Comparison of ENCODE assay signal across 18 cellular contexts in the genomic region with DNA sequence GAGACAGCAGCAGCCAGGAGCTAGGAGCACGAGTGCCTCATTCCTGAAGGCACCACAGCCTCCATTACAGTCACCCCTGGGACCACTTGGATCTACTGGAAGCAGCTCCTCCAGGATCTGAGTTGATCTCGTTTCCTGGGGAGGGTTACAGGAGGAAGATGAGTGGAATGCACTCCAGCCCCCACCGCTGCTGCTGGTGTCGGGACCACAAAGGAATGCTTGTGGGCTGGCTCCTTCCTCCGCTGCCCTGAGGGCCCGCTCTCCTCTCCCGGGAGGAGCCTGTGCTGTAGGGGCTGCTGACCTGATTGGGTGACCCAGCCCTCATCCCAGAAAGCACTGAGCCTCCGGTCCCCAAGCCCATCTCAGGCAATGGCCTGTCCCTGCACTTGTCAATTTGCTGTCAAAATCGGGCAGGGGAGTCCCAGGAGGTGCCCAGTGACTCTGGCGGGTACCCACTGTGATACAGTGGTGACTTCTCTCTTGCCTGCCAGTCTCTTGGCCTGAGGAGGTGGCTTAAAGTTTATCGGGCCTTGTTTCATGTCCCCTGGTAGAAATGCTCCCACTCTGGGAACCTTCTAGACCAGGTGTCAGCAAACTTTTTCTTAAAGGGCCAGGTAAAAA. TPM values are rescaled to one million over a fixed set of nuclear protein-coding genes. Genes with fewer than 3 reads are reported as not detected.
DNase-seq lines count a peak whose midpoint lies in the region; FAIRE-seq and TF ChIP-seq lines count a peak whose summit lies in the region.
"Had no signal": no experiment of that assay in that cellular context is flagged by ENCODE, and none has a peak within 500 bp of the region (broad histone marks: within the 10 kb centered on the region; RNA-seq: fewer than 3 reads in every experiment).

No MANE protein-coding gene starts in this region.

- peak overlapping the region; percentile 52 to 82 for H3K27ac ChIP-seq in breast epithelium
- peak overlapping the region; percentile 21 for H3K27ac ChIP-seq in astrocyte (ENCODE audit: low read depth, low read length)
- peak overlapping the region in 3 of 4 donors; percentile 12 to 54 (median 52) for H3K27ac ChIP-seq in tibial nerve
- H3K27ac ChIP-seq: GM23248 had no signal

- H3K4me1 Mint-ChIP-seq in MCF 10A (ENCODE audit: insufficient read depth, unreplicated experiment) (peaks cover 30% of the 10 kb centered on the region), astrocyte (ENCODE audit: low read depth, unreplicated experiment) (peaks cover 18% of the 10 kb centered on the region)

- H3K27me3 Mint-ChIP-seq in MCF 10A (ENCODE audit: insufficient read depth, unreplicated experiment): no peaks in the 10 kb centered on the region
- H3K27me3 Mint-ChIP-seq in astrocyte (ENCODE audit: low read depth, unreplicated experiment): no peaks in the 10 kb centered on the region
- H3K27me3 Mint-ChIP-seq: stimulated activated naive B cell treated with anti-CD40 and anti-IgM and Interleukin-4, amounts not matched to agents 10 μg/mL and 1 μg/mL and 100 μg/mL, for 72 hours had no signal

- H3K36me3 ChIP-seq in breast epithelium (no peaks in the 10 kb centered on the region), astrocyte (ENCODE audit: insufficient read depth, low read length) (peaks cover 4% of the 10 kb centered on the region), tibial nerve (peaks cover 0 to 68% (median 7%) of the 10 kb centered on the region in 3 donors)

- peaks cover 3 to 7% of the 10 kb centered on the region in 2 donors for H3K4me1 ChIP-seq in breast epithelium
- peaks cover 20% of the 10 kb centered on the region for H3K4me1 ChIP-seq in astrocyte (ENCODE audit: insufficient read depth, low read length)
- H3K4me1 ChIP-seq in tibial nerve: peaks cover 0 to 46% (median 15%) of the 10 kb centered on the region in 4 donors

- H3K4me3 Mint-ChIP-seq in MCF 10A (ENCODE audit: unreplicated experiment) (no peak overlapping the region), astrocyte (ENCODE audit: unreplicated experiment) (no peak overlapping the region)
- H3K4me3 Mint-ChIP-seq: activated T-helper 1 cell treated with anti-CD3 and anti-CD28 coated beads, Interleukin-12 subunit alpha, Interleukin-12 subunit beta, Interleukin-2, Interleukin-4 antibody, amounts not matched to agents 30 ng/mL and 10 ng/mL and 1 ng/mL, durations not matched to agents 14 hours and 24 hours and 36 hours; stimulated activated naive B cell treated with anti-CD40 and anti-IgM and Interleukin-4, amounts not matched to agents 10 μg/mL and 1 μg/mL and 100 μg/mL, for 72 hours had no signal

- no peaks in the 10 kb centered on the region for H4K20me1 ChIP-seq in astrocyte (ENCODE audit: insufficient read depth, low read length)

- H3K9me3 Mint-ChIP-seq in MCF 10A (ENCODE audit: unreplicated experiment): no peaks in the 10 kb centered on the region
- H3K9me3 Mint-ChIP-seq in astrocyte (ENCODE audit: unreplicated experiment): peaks cover 1% of the 10 kb centered on the region
- H3K9me3 Mint-ChIP-seq: activated T-helper 1 cell treated with anti-CD3 and anti-CD28 coated beads, Interleukin-12 subunit alpha, Interleukin-12 subunit beta, Interleukin-2, Interleukin-4 antibody, amounts not matched to agents 30 ng/mL and 10 ng/mL and 1 ng/mL, durations not matched to agents 14 hours and 24 hours and 36 hours; stimulated activated naive B cell treated with anti-CD40 and anti-IgM and Interleukin-4, amounts not matched to agents 10 μg/mL and 1 μg/mL and 100 μg/mL, for 72 hours had no signal

- 41 to 49% methylated on average over 9 to 11 of the region's 11 CpGs for WGBS in tibial nerve, 2 donors

- intact Hi-C loops in breast epithelium (cut with DNase I; ENCODE audit: low total_unique reads) (no loop called here), MCF 10A (cut with micrococcal nuclease) (no loop called here)

- H3K27me3 ChIP-seq in breast epithelium: no peaks in the 10 kb centered on the region
- H3K27me3 ChIP-seq in astrocyte (ENCODE audit: insufficient read depth, low read length): no peaks in the 10 kb centered on the region
- H3K27me3 ChIP-seq in tibial nerve: no peaks in the 10 kb centered on the region

- peak overlapping the region; percentile 70 for H3K4me2 ChIP-seq in astrocyte (ENCODE audit: low read length)

- POLR2A ChIA-PET in MCF 10A (lab: Yijun Ruan, JAX): interaction anchor here (0.5 to 1.2 kb wide), 3 partner anchors 10 to 42 kb away, joined by 3 to 4 read pairs (median 3); partner anchors contain the start of gene IFNAR1

- H3K36me3 Mint-ChIP-seq in MCF 10A (ENCODE audit: insufficient read depth, unreplicated experiment) (peaks cover 24% of the 10 kb centered on the region), astrocyte (ENCODE audit: low read depth, unreplicated experiment) (peaks cover 40% of the 10 kb centered on the region)

- TF ChIP-seq CTCF in breast epithelium (IDR thresholded peaks at IDR 0.05) (no peak), MCF 10A (IDR thresholded peaks at IDR 0.05; ENCODE audit: unreplicated experiment) (no peak), astrocyte (IDR thresholded peaks at IDR 0.05; ENCODE audit: insufficient read depth, low read depth, low read length) (no peak), tibial nerve (IDR thresholded peaks at IDR 0.05) (no peak)

- no peaks in the 10 kb centered on the region for H3K79me2 ChIP-seq in astrocyte (ENCODE audit: insufficient read depth, low read length)

- H3K9ac ChIP-seq in astrocyte (ENCODE audit: low read length): no peak overlapping the region
- H3K9ac ChIP-seq: GM23248 had no signal

- CTCF ChIA-PET in MCF 10A (lab: Yijun Ruan, JAX): no interaction called here

- TF ChIP-seq EP300 in tibial nerve (IDR thresholded peaks at IDR 0.05): no peak

- no peak overlapping the region for H3K27ac Mint-ChIP-seq in MCF 10A (ENCODE audit: low read depth, unreplicated experiment)
- H3K27ac Mint-ChIP-seq in astrocyte (ENCODE audit: unreplicated experiment): peak overlapping the region; percentile 18
- H3K27ac Mint-ChIP-seq: activated T-helper 1 cell treated with anti-CD3 and anti-CD28 coated beads, Interleukin-12 subunit alpha, Interleukin-12 subunit beta, Interleukin-2, Interleukin-4 antibody, amounts not matched to agents 30 ng/mL and 10 ng/mL and 1 ng/mL, durations not matched to agents 14 hours and 24 hours and 36 hours; stimulated activated naive B cell treated with anti-CD40 and anti-IgM and Interleukin-4, amounts not matched to agents 10 μg/mL and 1 μg/mL and 100 μg/mL, for 72 hours had no signal

- DNase-seq in breast epithelium (ENCODE audit: low spot score in 2 of 2): no peak
- DNase-seq in MCF 10A (ENCODE audit: unreplicated experiment): no peak
- peak; percentile 86 for DNase-seq in astrocyte (ENCODE audit: low read depth)
- DNase-seq in left kidney (ENCODE audit: low read depth, low spot score): peak; percentile 33
- DNase-seq in tibial nerve (ENCODE audit: low spot score in 2 of 2): no peak
- DNase-seq in NCI-H446 treated with DMSO at 0.1 percent for 48 hours (lab: John Stamatoyannopoulos, UW): no peak
- no peak for DNase-seq in OCI-M1 (lab: John Stamatoyannopoulos, UW)
- DNase-seq in SHP77 treated with DMSO at 0.1 percent for 48 hours (lab: John Stamatoyannopoulos, UW): no peak
- DNase-seq: 8988T; activated CD4-positive, alpha-beta T cell treated with anti-CD3 and anti-CD28 coated beads, Interleukin-2, amount 50 U/mL, for 4 hours; effector CD4-positive, alpha-beta T cell; GM23248; KBM-7; NCI-H1436; NCI-H69; RPMI8226; stimulated activated naive B cell treated with anti-CD40 and anti-IgM and Interleukin-4, amounts not matched to agents 10 μg/mL and 1 μg/mL and 100 μg/mL, for 72 hours had no signal

- H3K4me3 ChIP-seq in breast epithelium (no peak overlapping the region), astrocyte (ENCODE audit: insufficient read depth, low read depth, low read length) (no peak overlapping the region), tibial nerve (no peak overlapping the region)
- H3K4me3 ChIP-seq: GM23248 had no signal

- FAIRE-seq in astrocyte (lab: Jason Lieb, UNC): no peak

- TF ChIP-seq POLR2A in breast epithelium (IDR thresholded peaks at IDR 0.05): no peak
- TF ChIP-seq POLR2A in tibial nerve (IDR thresholded peaks at IDR 0.05): no peak

- H2AFZ ChIP-seq in astrocyte (ENCODE audit: low read depth, low read length): peak overlapping the region; percentile 32
- H2AFZ ChIP-seq: GM23248 had no signal

- no peaks in the 10 kb centered on the region for H3K9me3 ChIP-seq in breast epithelium
- no peaks in the 10 kb centered on the region for H3K9me3 ChIP-seq in astrocyte (ENCODE audit: insufficient read depth, low read depth, low read length)
- H3K9me3 ChIP-seq in tibial nerve: no peaks in the 10 kb centered on the region

- BruUV-seq in MCF 10A (replicated peaks; lab: Mats Ljungman, UMichigan): no TSS peak

RNA-seq across cellular contexts. Expression of gene IL10RB, which starts 23.1 kb away (rescaled TPM):
- total RNA-seq in breast epithelium (10 to 100 TPM; 31.0 to 39.5 (median 31.8) TPM), MCF 10A (2022) (23.2 and 26.3 TPM in 2 replicates), astrocyte (14.0 and 17.0 TPM in 2 replicates), tibial nerve (10 to 100 TPM; 17.5 to 27.3 (median 21.3) TPM)

RNA-seq across cellular contexts. Expression of gene IFNAR1, which starts 35.5 kb away (rescaled TPM):
- 10 to 100 TPM; 30.2 to 44.8 (median 42.9) TPM for total RNA-seq in breast epithelium
- 30.0 and 35.5 TPM in 2 replicates for total RNA-seq in MCF 10A (2022)
- total RNA-seq in astrocyte: 42.9 and 44.0 TPM in 2 replicates
- 10 to 100 TPM; 29.4 to 35.8 (median 31.4) TPM for total RNA-seq in tibial nerve

RNA-seq across cellular contexts. Expression of gene IFNAR2, which starts 59.6 kb away (rescaled TPM):
- total RNA-seq in breast epithelium (10 to 100 TPM; 10.4 to 16.5 (median 15.1) TPM), MCF 10A (2022) (7.3 and 8.8 TPM in 2 replicates), astrocyte (23.3 and 26.7 TPM in 2 replicates), tibial nerve (10 to 100 TPM; 12.3 to 47.4 (median 29.4) TPM)

Comparison
In these comparisons a context has a peak if more than half of its experiments do, and no peak if none do; other contexts are left out.
1. DNase-seq: peak in astrocyte (single experiment) and left kidney (single experiment); none in breast epithelium (0 of 2), MCF 10A (single experiment), tibial nerve (0 of 2), NCI-H446 treated with DMSO at 0.1 percent for 48 hours (single experiment), OCI-M1 (single experiment) and SHP77 treated with DMSO at 0.1 percent for 48 hours (single experiment).
2. Peak in every context shown above with its lines, with median percentiles within 50 percentile points of each other: H3K27ac ChIP-seq.